In the genomic region with DNA sequence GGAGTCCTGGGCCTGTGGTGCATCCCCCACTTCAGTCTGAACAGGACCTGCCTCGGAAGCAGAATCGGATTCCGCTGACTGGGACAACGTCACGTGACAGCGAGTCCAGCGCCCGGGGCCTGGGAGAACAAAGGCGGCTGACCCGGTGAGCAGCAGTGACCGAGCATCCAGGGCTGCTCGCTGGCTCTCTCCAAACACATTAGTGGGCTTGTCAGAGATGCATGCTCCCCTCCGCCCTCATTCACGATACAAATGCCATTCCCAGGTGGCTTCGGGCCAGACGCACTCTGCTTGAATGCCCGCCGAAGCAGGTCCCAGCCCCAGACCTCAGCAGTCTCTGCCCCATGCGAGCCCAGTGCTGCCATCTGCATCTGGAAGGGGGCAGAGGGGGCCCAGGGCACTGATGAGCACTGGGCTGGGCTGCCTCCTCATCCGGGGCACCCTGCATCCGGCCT, we compare ENCODE assay signal across 1 cellular context.
TF ChIP-seq lines count a peak whose summit lies in the region.

No MANE protein-coding gene starts in this region.

TF ChIP-seq in WTC11, 78 proteins besides CTCF, POLR2A, EP300 and RAD21 (continued from another document):
- no peak for TF ChIP-seq ZNF532 (CRISPR knock-in tag; IDR thresholded peaks at IDR 0.05; ENCODE audit: borderline replicate concordance)
- TF ChIP-seq ATF2 (CRISPR knock-in tag; IDR thresholded peaks at IDR 0.05; ENCODE audit: borderline replicate concordance, low read depth): no peak
- TF ChIP-seq JUN (CRISPR knock-in tag; IDR thresholded peaks at IDR 0.05): no peak
- no peak for TF ChIP-seq PRDM15 (CRISPR knock-in tag; IDR thresholded peaks at IDR 0.05)
- TF ChIP-seq, protein P1, sequence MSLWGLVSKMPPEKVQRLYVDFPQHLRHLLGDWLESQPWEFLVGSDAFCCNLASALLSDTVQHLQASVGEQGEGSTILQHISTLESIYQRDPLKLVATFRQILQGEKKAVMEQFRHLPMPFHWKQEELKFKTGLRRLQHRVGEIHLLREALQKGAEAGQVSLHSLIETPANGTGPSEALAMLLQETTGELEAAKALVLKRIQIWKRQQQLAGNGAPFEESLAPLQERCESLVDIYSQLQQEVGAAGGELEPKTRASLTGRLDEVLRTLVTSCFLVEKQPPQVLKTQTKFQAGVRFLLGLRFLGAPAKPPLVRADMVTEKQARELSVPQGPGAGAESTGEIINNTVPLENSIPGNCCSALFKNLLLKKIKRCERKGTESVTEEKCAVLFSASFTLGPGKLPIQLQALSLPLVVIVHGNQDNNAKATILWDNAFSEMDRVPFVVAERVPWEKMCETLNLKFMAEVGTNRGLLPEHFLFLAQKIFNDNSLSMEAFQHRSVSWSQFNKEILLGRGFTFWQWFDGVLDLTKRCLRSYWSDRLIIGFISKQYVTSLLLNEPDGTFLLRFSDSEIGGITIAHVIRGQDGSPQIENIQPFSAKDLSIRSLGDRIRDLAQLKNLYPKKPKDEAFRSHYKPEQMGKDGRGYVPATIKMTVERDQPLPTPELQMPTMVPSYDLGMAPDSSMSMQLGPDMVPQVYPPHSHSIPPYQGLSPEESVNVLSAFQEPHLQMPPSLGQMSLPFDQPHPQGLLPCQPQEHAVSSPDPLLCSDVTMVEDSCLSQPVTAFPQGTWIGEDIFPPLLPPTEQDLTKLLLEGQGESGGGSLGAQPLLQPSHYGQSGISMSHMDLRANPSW (CRISPR knock-in tag; conservative IDR thresholded peaks at IDR 0.05; ENCODE audit: low read depth): no peak
- TF ChIP-seq, protein P2, sequence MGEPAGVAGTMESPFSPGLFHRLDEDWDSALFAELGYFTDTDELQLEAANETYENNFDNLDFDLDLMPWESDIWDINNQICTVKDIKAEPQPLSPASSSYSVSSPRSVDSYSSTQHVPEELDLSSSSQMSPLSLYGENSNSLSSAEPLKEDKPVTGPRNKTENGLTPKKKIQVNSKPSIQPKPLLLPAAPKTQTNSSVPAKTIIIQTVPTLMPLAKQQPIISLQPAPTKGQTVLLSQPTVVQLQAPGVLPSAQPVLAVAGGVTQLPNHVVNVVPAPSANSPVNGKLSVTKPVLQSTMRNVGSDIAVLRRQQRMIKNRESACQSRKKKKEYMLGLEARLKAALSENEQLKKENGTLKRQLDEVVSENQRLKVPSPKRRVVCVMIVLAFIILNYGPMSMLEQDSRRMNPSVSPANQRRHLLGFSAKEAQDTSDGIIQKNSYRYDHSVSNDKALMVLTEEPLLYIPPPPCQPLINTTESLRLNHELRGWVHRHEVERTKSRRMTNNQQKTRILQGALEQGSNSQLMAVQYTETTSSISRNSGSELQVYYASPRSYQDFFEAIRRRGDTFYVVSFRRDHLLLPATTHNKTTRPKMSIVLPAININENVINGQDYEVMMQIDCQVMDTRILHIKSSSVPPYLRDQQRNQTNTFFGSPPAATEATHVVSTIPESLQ (CRISPR knock-in tag; IDR thresholded peaks at IDR 0.05): no peak
- no peak for TF ChIP-seq ZNF512 (CRISPR knock-in tag; IDR thresholded peaks at IDR 0.05; ENCODE audit: borderline replicate concordance)
